Comparison of ENCODE assay signal across 15 cellular contexts in genomic region chr4:113103556-113103955, GRCh38. TPM values are rescaled to one million over a fixed set of nuclear protein-coding genes. Genes with fewer than 3 reads are reported as not detected.
A peak's percentile ranks its signal among the peaks of the same experiment; 100 is the strongest.
DNase-seq lines count a peak whose midpoint lies in the region; ATAC-seq and TF ChIP-seq lines count a peak whose summit lies in the region.
"Had no signal": no experiment of that assay in that cellular context is flagged by ENCODE, and none has a peak within 500 bp of the region (broad histone marks: within the 10 kb centered on the region; RNA-seq: fewer than 3 reads in every experiment).

No MANE protein-coding gene starts in this region.

- H3K4me3 Mint-ChIP-seq in H9 = no peak overlapping the region
- H3K4me3 Mint-ChIP-seq in endothelial cell (ENCODE audit: unreplicated experiment) = no peak overlapping the region
- H3K4me3 Mint-ChIP-seq in neural progenitor cell = no peak overlapping the region
- no peak overlapping the region for H3K4me3 Mint-ChIP-seq in T-helper 17 cell
- H3K4me3 Mint-ChIP-seq: CD4-positive, alpha-beta memory T cell had no signal

- H2BK5ac ChIP-seq in H9 (ENCODE audit: insufficient read length, low read length) = no peak overlapping the region

- no peak overlapping the region for H2BK20ac ChIP-seq in H9 (ENCODE audit: low read depth, low read length, poor library complexity, severe bottlenecking)

- H3K79me1 ChIP-seq in H9 (ENCODE audit: insufficient read depth, low read depth, low read length, poor library complexity, severe bottlenecking) = no peaks in the 10 kb centered on the region

- H3K9me3 ChIP-seq in H9 (ENCODE audit: control insufficient read depth, low read depth, low read length) = no peaks in the 10 kb centered on the region
- no peaks in the 10 kb centered on the region for H3K9me3 ChIP-seq in PC-3 (ENCODE audit: low read length)
- H3K9me3 ChIP-seq in neural progenitor cell (ENCODE audit: low read depth) = no peaks in the 10 kb centered on the region
- H3K9me3 ChIP-seq in transverse colon = no peaks in the 10 kb centered on the region
- H3K9me3 ChIP-seq in T-helper 17 cell (ENCODE audit: control insufficient read depth, low read length, poor library complexity, severe bottlenecking) = no peaks in the 10 kb centered on the region
- H3K9me3 ChIP-seq: Caco-2 had no signal

- H2BK15ac ChIP-seq in H9 (ENCODE audit: low read depth, low read length) = no peak overlapping the region

- no peak for DNase-seq in H9
- peak; percentile 30 for DNase-seq in PC-3
- no peak for DNase-seq in endothelial cell (ENCODE audit: low spot score)
- no peak for DNase-seq in neural progenitor cell (ENCODE audit: low spot score)
- no peak for DNase-seq in SIG-M5 (lab: John Stamatoyannopoulos, UW)
- no peak for DNase-seq in transverse colon
- DNase-seq in T-helper 17 cell = no peak
- DNase-seq: C1 segment of cervical spinal cord; Caco-2; CD4-positive, alpha-beta memory T cell; DMS153; DND-41; GM23248; HCEC 1CT had no signal

- peak overlapping the region; percentile 57 to 90 (median 57); a peak in 4 of 7 replicates for H3K27ac Mint-ChIP-seq in H9
- H3K27ac Mint-ChIP-seq in endothelial cell (ENCODE audit: unreplicated experiment) = peak overlapping the region; percentile 73
- no peak overlapping the region for H3K27ac Mint-ChIP-seq in neural progenitor cell
- H3K27ac Mint-ChIP-seq in T-helper 17 cell = no peak overlapping the region
- H3K27ac Mint-ChIP-seq: CD4-positive, alpha-beta memory T cell had no signal

- H2AFZ ChIP-seq in H9 (ENCODE audit: low read length) = no peak overlapping the region
- no peak overlapping the region for H2AFZ ChIP-seq in PC-3 (ENCODE audit: low read length)
- no peak overlapping the region for H2AFZ ChIP-seq in neural progenitor cell (replicated peaks)
- H2AFZ ChIP-seq: GM23248 had no signal

- no peak overlapping the region for H3K14ac ChIP-seq in H9 (ENCODE audit: insufficient read depth, low read length)

- no peak overlapping the region for H3K18ac ChIP-seq in H9 (ENCODE audit: insufficient read length, low read depth, low read length)

- H2BK120ac ChIP-seq in H9 (ENCODE audit: low read depth, low read length, poor library complexity, severe bottlenecking) = no peak overlapping the region

- H3K36me3 ChIP-seq in PC-3 (ENCODE audit: low read depth, low read length) (no peaks in the 10 kb centered on the region), neural progenitor cell (peaks cover 5% of the 10 kb centered on the region), transverse colon (no peaks in the 10 kb centered on the region)

- H3K27ac ChIP-seq in H9 (ENCODE audit: insufficient read length, low read depth, low read length) (no peak overlapping the region), PC-3 (ENCODE audit: low read length) (no peak overlapping the region; the same call in 1 of the 2 replicates), neural progenitor cell (peak overlapping the region; percentile 51), transverse colon (no peak overlapping the region)
- H3K27ac ChIP-seq: GM23248 had no signal

- H3K4me3 ChIP-seq in PC-3 (ENCODE audit: low read length) (no peak overlapping the region), neural progenitor cell (no peak overlapping the region), transverse colon (no peak overlapping the region)
- H3K4me3 ChIP-seq: GM23248 had no signal

- CTCF ChIA-PET in PC-3 (lab: Charles Lee) = interaction anchor here (0.9 kb wide), 1 partner anchor 75 kb away, joined by 6 read pairs; no protein-coding TSS in a partner anchor

- no peak overlapping the region for H3K23ac ChIP-seq in H9 (ENCODE audit: insufficient read length, low read depth, low read length)

- TF ChIP-seq CTCF in H9 (conservative IDR thresholded peaks at IDR 0.05) (no peak), PC-3 (conservative IDR thresholded peaks at IDR 0.05; ENCODE audit: low read depth, low read length) (no peak), endothelial cell (IDR thresholded peaks at IDR 0.05; ENCODE audit: unreplicated experiment) (no peak), neural progenitor cell (IDR thresholded peaks at IDR 0.05) (no peak), transverse colon (IDR thresholded peaks at IDR 0.05) (no peak)

- H3K27me3 Mint-ChIP-seq in H9 (ENCODE audit: low read depth) (no peaks in the 10 kb centered on the region), endothelial cell (ENCODE audit: unreplicated experiment) (peaks cover 3% of the 10 kb centered on the region), neural progenitor cell (ENCODE audit: insufficient read depth, low read depth) (no peaks in the 10 kb centered on the region), T-helper 17 cell (peaks cover 49% of the 10 kb centered on the region)

- H3K9ac ChIP-seq in H9 (ENCODE audit: extremely low read depth, insufficient read length, low read length) (no peak overlapping the region), PC-3 (ENCODE audit: low read length) (no peak overlapping the region), neural progenitor cell (no peak overlapping the region)
- H3K9ac ChIP-seq: GM23248 had no signal

- no peak overlapping the region for H3K56ac ChIP-seq in H9 (ENCODE audit: insufficient read length, low read depth, low read length)

- H3K79me2 ChIP-seq in H9 (ENCODE audit: insufficient read depth, low read length) (no peaks in the 10 kb centered on the region), PC-3 (ENCODE audit: low read length) (no peaks in the 10 kb centered on the region), neural progenitor cell (ENCODE audit: low read depth) (peaks cover 11% of the 10 kb centered on the region)

- intact Hi-C loops in PC-3 (cut with micrococcal nuclease) (no loop called here), transverse colon (cut with DNase I; ENCODE audit: low total_unique reads) (no loop called here)

- TF ChIP-seq EP300 in transverse colon (IDR thresholded peaks at IDR 0.05; ENCODE audit: low read depth) = no peak

- H3K4me1 Mint-ChIP-seq in H9 = peaks cover 18 to 37% of the 10 kb centered on the region in 2 experiments
- H3K4me1 Mint-ChIP-seq in endothelial cell (ENCODE audit: unreplicated experiment) = peaks cover 18% of the 10 kb centered on the region
- H3K4me1 Mint-ChIP-seq in neural progenitor cell = peaks cover 3% of the 10 kb centered on the region
- H3K4me1 Mint-ChIP-seq in T-helper 17 cell = no peaks in the 10 kb centered on the region
- H3K4me1 Mint-ChIP-seq: CD4-positive, alpha-beta memory T cell had no signal

- ATAC-seq in PC-3 = peak; percentile 93
- ATAC-seq in HG03159 (IDR thresholded peaks at IDR 0.05; ENCODE audit: unreplicated experiment) = no peak
- ATAC-seq in T-helper 17 cell = no peak

- no peaks in the 10 kb centered on the region for H4K20me1 ChIP-seq in H9 (ENCODE audit: control insufficient read depth, insufficient read depth, insufficient read length)
- H4K20me1 ChIP-seq in PC-3 (ENCODE audit: low read length) = no peaks in the 10 kb centered on the region
- H4K20me1 ChIP-seq in neural progenitor cell (ENCODE audit: low read depth) = peaks cover 14% of the 10 kb centered on the region

- H2AK5ac ChIP-seq in H9 (ENCODE audit: insufficient read length, low read length) = no peak overlapping the region

- H4K8ac ChIP-seq in H9 (replicated peaks; ENCODE audit: insufficient read length, low read depth, low read length) = no peak overlapping the region

- no peak overlapping the region for H3K4ac ChIP-seq in H9 (ENCODE audit: low read depth, low read length)

- no peak overlapping the region for H4K91ac ChIP-seq in H9 (ENCODE audit: insufficient read length, low read depth, low read length)

- in situ Hi-C loops in transverse colon (cut with MboI; ENCODE audit: low pct_ligation_motif_present in 1 of 4, low pct_unique_long_range_greater_than_20kb in 1 of 4, low sequenced_read_pairs in 3 of 4) = no loop called here

- H3K9me3 Mint-ChIP-seq in H9 = no peaks in the 10 kb centered on the region
- H3K9me3 Mint-ChIP-seq in endothelial cell (ENCODE audit: unreplicated experiment) = no peaks in the 10 kb centered on the region
- no peaks in the 10 kb centered on the region for H3K9me3 Mint-ChIP-seq in neural progenitor cell
- H3K9me3 Mint-ChIP-seq: CD4-positive, alpha-beta memory T cell had no signal

- POLR2A ChIA-PET in PC-3 (lab: Charles Lee; ENCODE audit: unreplicated experiment) = interaction anchor here (0.6 kb wide), 1 partner anchor 65 kb away, joined by 4 read pairs; no protein-coding TSS in a partner anchor

- no peak overlapping the region for H3T11ph ChIP-seq in H9 (ENCODE audit: low read length)

- H3K4me1 ChIP-seq in H9 (ENCODE audit: insufficient read depth, low read length) (no peaks in the 10 kb centered on the region; the same call in 1 of the 2 replicates), PC-3 (ENCODE audit: insufficient read depth, low read length) (peaks cover 5% of the 10 kb centered on the region; the same call in 1 of the 2 replicates), neural progenitor cell (peaks cover 22% of the 10 kb centered on the region), transverse colon (no peaks in the 10 kb centered on the region)

- H4K5ac ChIP-seq in H9 (ENCODE audit: insufficient read length, low read depth, low read length) = no peak overlapping the region

- H3K4me2 ChIP-seq in H9 (ENCODE audit: insufficient read depth, insufficient read length, low read length) = no peak overlapping the region
- H3K4me2 ChIP-seq in PC-3 (ENCODE audit: low read length) = no peak overlapping the region; the same call in 1 of the 2 replicates
- H3K4me2 ChIP-seq in neural progenitor cell = peak overlapping the region; percentile 19

- BruUV-seq in PC-3 (replicated peaks; lab: Mats Ljungman, UMichigan) = no TSS peak

- no peak for TF ChIP-seq POLR2A in transverse colon (IDR thresholded peaks at IDR 0.05)

- no peak overlapping the region for H2BK12ac ChIP-seq in H9 (ENCODE audit: insufficient read length, low read depth, low read length)

- H3K27me3 ChIP-seq in H9 (ENCODE audit: insufficient read depth, low read length) = no peaks in the 10 kb centered on the region
- H3K27me3 ChIP-seq in PC-3 (ENCODE audit: low read length) = no peaks in the 10 kb centered on the region
- H3K27me3 ChIP-seq in neural progenitor cell = no peaks in the 10 kb centered on the region
- no peaks in the 10 kb centered on the region for H3K27me3 ChIP-seq in transverse colon

- no peaks in the 10 kb centered on the region for H3K9me2 ChIP-seq in PC-3 (replicated peaks; ENCODE audit: low read length)

- WGBS in H9 (ENCODE audit: extremely low coverage, insufficient read length, low lambda C conversion rate) = no CpG with 5 or more reads among the region's 1 CpG
- 76 to 85% methylated on average over 1 of the region's 1 CpG for WGBS in transverse colon (ENCODE audit: low coverage in 1 of 2), 2 donors

- H3K36me3 Mint-ChIP-seq in H9 (ENCODE audit: insufficient read depth in 1 of 3, low read depth in 3 of 3) (no peaks in the 10 kb centered on the region), endothelial cell (ENCODE audit: low read depth, unreplicated experiment) (no peaks in the 10 kb centered on the region), neural progenitor cell (no peaks in the 10 kb centered on the region), T-helper 17 cell (ENCODE audit: low read depth) (peaks cover 2% of the 10 kb centered on the region)
- H3K36me3 Mint-ChIP-seq: CD4-positive, alpha-beta memory T cell had no signal

- H3K23me2 ChIP-seq in H9 (ENCODE audit: insufficient read length, low read depth, low read length, poor library complexity, severe bottlenecking) = no peaks in the 10 kb centered on the region

- H3F3A ChIP-seq in PC-3 (ENCODE audit: low read length, unreplicated experiment) (no peaks in the 10 kb centered on the region), neural progenitor cell (ENCODE audit: low read depth) (peaks cover 16% of the 10 kb centered on the region)

RNA-seq across cellular contexts. Expression of gene ANK2, which starts 54.1 kb away (rescaled TPM):
- total RNA-seq in H9 (2021) (30.5 and 36.8 TPM in 2 replicates), PC-3 (2014; rRNA removed) (1.4 and 1.8 TPM in 2 replicates), endothelial cell (ENCODE audit: unreplicated experiment) (47.2 TPM), neural progenitor cell (ENCODE audit: low replicate concordance) (79.8 and 121 TPM in 2 replicates), transverse colon (10 to 100 TPM; 13.7 to 47.4 (median 30.5) TPM), T-helper 17 cell (1 to 10 TPM in 1 of 2 donors, under 1 TPM in 1; 0.25 to 1.2 TPM)
- total RNA-seq: CD4-positive, alpha-beta memory T cell had no signal

Comparison
In these comparisons a context has a peak if more than half of its experiments do, and no peak if none do; other contexts are left out.
1. H3K27ac Mint-ChIP-seq: peak in H9 (3 of 3) and endothelial cell (single experiment); none in neural progenitor cell (single experiment) and T-helper 17 cell (single experiment).